18 cellular contexts compared by ENCODE assay signal in the genomic region with DNA sequence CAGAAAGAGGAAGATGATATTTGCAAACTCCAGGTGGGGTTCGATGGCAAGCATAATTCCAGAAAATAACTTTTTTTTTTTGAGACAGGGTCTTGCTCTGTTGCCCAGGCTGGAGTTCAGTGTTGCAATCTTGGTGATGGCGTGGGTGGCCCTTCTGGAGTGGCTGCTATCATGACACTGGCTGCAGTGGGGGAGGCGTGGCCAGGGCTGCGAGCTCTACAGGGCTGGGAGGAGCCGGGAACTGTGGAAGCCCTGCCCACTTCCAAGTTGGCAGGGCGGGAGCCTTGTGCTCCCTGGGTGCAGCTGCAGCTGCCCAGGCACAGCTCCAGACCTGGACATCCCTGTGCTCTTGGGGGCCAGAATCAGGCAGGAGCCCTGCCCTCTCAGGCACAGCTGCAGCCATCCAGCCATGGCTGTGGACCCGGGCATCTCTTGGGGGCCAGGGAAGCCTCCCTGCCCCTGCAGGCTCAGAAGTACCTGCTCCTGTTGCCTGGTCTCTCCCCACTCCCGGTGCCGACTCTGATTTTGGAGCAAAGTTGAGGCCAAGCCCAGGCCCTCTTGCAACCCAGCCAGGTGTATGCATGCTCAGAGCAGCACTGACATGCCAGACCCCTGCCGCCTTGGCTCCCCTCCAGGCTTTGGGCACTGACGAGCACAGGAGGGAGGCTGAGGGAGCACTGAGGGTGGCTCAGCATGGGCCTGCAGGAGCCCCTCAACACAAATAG. TPM values are rescaled to one million over a fixed set of nuclear protein-coding genes. Genes with fewer than 3 reads are reported as not detected.
DNase-seq lines count a peak whose midpoint lies in the region; ATAC-seq and TF ChIP-seq lines count a peak whose summit lies in the region.
"Had no signal": no experiment of that assay in that cellular context is flagged by ENCODE, and none has a peak within 500 bp of the region (broad histone marks: within the 10 kb centered on the region; RNA-seq: fewer than 3 reads in every experiment).

No MANE protein-coding gene starts in this region.

- H4K20me1 ChIP-seq in hepatocyte (ENCODE audit: insufficient read depth, poor library complexity, severe bottlenecking) = no peaks in the 10 kb centered on the region

- no peak for DNase-seq in Right ventricle myocardium inferior (ENCODE audit: missing footprints)
- DNase-seq in left ventricle myocardium inferior = no peak
- peak; percentile 20 to 78 for DNase-seq in SHP77 (lab: John Stamatoyannopoulos, UW)
- peak; percentile 19 for DNase-seq in hepatocyte (ENCODE audit: low spot score)
- DNase-seq in upper lobe of left lung = peak in 1 of 2 donors; percentile 50
- DNase-seq in T-helper 9 cell = no peak
- DNase-seq: activated CD8-positive, alpha-beta memory T cell treated with anti-CD3 and anti-CD28 coated beads, Interleukin-2, amount 10 ng/mL, durations not matched to agents 7 days and 5 days; DND-41; effector memory CD8-positive, alpha-beta T cell; GM23248; Kasumi-1; NCI-H2171 treated with DMSO at 0.1 percent for 48 hours; retina; stimulated activated naive CD4-positive, alpha-beta T cell treated with Interleukin-2 at 50 U/mL for 16 hours had no signal

- no peaks in the 10 kb centered on the region for H3K36me3 ChIP-seq in left ventricle myocardium inferior
- no peaks in the 10 kb centered on the region for H3K36me3 ChIP-seq in hepatocyte (replicated peaks; ENCODE audit: insufficient read depth, low read depth)
- H3K36me3 ChIP-seq in upper lobe of left lung = no peaks in the 10 kb centered on the region
- H3K36me3 ChIP-seq: gastrocnemius medialis had no signal

- H3K4me3 ChIP-seq in left ventricle myocardium inferior (no peak overlapping the region), hepatocyte (no peak overlapping the region), upper lobe of left lung (no peak overlapping the region)
- H3K4me3 ChIP-seq: gastrocnemius medialis, GM23248 had no signal

- H3K4me1 ChIP-seq in left ventricle myocardium inferior = peaks cover 11% of the 10 kb centered on the region
- H3K4me1 ChIP-seq in hepatocyte (ENCODE audit: insufficient read depth) = no peaks in the 10 kb centered on the region
- H3K4me1 ChIP-seq in upper lobe of left lung = peaks cover 0 to 6% (median 3%) of the 10 kb centered on the region in 4 donors

- H3K4me2 ChIP-seq in hepatocyte = no peak overlapping the region

- H3K9me3 ChIP-seq in left ventricle myocardium inferior (replicated peaks) = no peaks in the 10 kb centered on the region
- no peaks in the 10 kb centered on the region for H3K9me3 ChIP-seq in hepatocyte (ENCODE audit: low read depth)
- H3K9me3 ChIP-seq in upper lobe of left lung = no peaks in the 10 kb centered on the region
- H3K9me3 ChIP-seq: gastrocnemius medialis had no signal

- no peak overlapping the region for H2AFZ ChIP-seq in hepatocyte
- H2AFZ ChIP-seq: GM23248 had no signal

- TF ChIP-seq EP300 in upper lobe of left lung (IDR thresholded peaks at IDR 0.05) = no peak

- WGBS in hepatocyte (ENCODE audit: low lambda C conversion rate, missing lambda C conversion rate) = 83% methylated on average over 11 of the region's 11 CpGs
- 71 to 85% methylated on average over 8 to 10 of the region's 11 CpGs for WGBS in upper lobe of left lung, 2 donors

- TF ChIP-seq CTCF in left ventricle myocardium inferior (IDR thresholded peaks at IDR 0.05; ENCODE audit: borderline replicate concordance) = no peak
- no peak for TF ChIP-seq CTCF in hepatocyte (IDR thresholded peaks at IDR 0.05; ENCODE audit: poor library complexity)
- TF ChIP-seq CTCF in upper lobe of left lung (IDR thresholded peaks at IDR 0.05) = no peak

- TF ChIP-seq POLR2A in upper lobe of left lung (IDR thresholded peaks at IDR 0.05) = no peak

- intact Hi-C loops in Right ventricle myocardium inferior (cut with DNase I) = no loop called here
- intact Hi-C loops in left ventricle myocardium inferior (cut with micrococcal nuclease) = no loop called here

- H3K27ac ChIP-seq in left ventricle myocardium inferior (replicated peaks) (no peak overlapping the region), hepatocyte (no peak overlapping the region), upper lobe of left lung (no peak overlapping the region)
- H3K27ac ChIP-seq: gastrocnemius medialis, GM23248, VCaP had no signal

- H3K79me2 ChIP-seq in hepatocyte = no peaks in the 10 kb centered on the region

- ATAC-seq in Right ventricle myocardium inferior (peak; percentile 62), upper lobe of left lung (ENCODE audit: low FRiP score in 2 of 2) (peak; percentile 26 to 31), GM18867 (IDR thresholded peaks at IDR 0.05; ENCODE audit: unreplicated experiment) (no peak), HG02571 (IDR thresholded peaks at IDR 0.05; ENCODE audit: unreplicated experiment) (no peak)
- ATAC-seq: activated CD8-positive, alpha-beta memory T cell treated with anti-CD3 and anti-CD28 coated beads, Interleukin-2, amount 10 ng/mL, durations not matched to agents 7 days and 5 days; effector memory CD8-positive, alpha-beta T cell had no signal

- no peaks in the 10 kb centered on the region for H3K27me3 ChIP-seq in left ventricle myocardium inferior (ENCODE audit: low read depth)
- H3K27me3 ChIP-seq in hepatocyte = no peaks in the 10 kb centered on the region
- no peaks in the 10 kb centered on the region for H3K27me3 ChIP-seq in upper lobe of left lung
- H3K27me3 ChIP-seq: gastrocnemius medialis had no signal

- no peaks in the 10 kb centered on the region for H3K9me2 ChIP-seq in hepatocyte (replicated peaks; ENCODE audit: insufficient read depth)

RNA-seq across cellular contexts. Expression of gene BCL10, which starts 7.2 kb away (rescaled TPM):
- 8.6 TPM for total RNA-seq in Right ventricle myocardium inferior
- 7.8 TPM for total RNA-seq in left ventricle myocardium inferior
- 33.5 and 36.4 TPM in 2 replicates for total RNA-seq in hepatocyte
- polyA plus RNA-seq in hepatocyte = 25.9 and 28.7 TPM in 2 replicates
- total RNA-seq in upper lobe of left lung = 10 to 100 TPM; 14.5 to 31.0 (median 20.4) TPM

RNA-seq across cellular contexts. Expression of gene C1orf52, which starts 24.2 kb away (rescaled TPM):
- total RNA-seq in Right ventricle myocardium inferior (17.1 TPM), left ventricle myocardium inferior (18.5 TPM), hepatocyte (27.2 and 30.1 TPM in 2 replicates), upper lobe of left lung (10 to 100 TPM; 12.9 to 89.1 (median 17.9) TPM)
- 39.2 and 41.2 TPM in 2 replicates for polyA plus RNA-seq in hepatocyte

Comparison
In these comparisons a context has a peak if more than half of its experiments do, and no peak if none do; other contexts are left out.
1. ATAC-seq: peak in Right ventricle myocardium inferior (single experiment) and upper lobe of left lung (2 of 2); none in GM18867 (single experiment) and HG02571 (single experiment).
2. DNase-seq: peak in SHP77 (2 of 2) and hepatocyte (single experiment); none in Right ventricle myocardium inferior (single experiment), left ventricle myocardium inferior (single experiment) and T-helper 9 cell (single experiment).